15 cellular contexts compared by ENCODE assay signal in genomic region chr14:104435147-104436046, GRCh38.
DNase-seq lines count a peak whose midpoint lies in the region; ATAC-seq and TF ChIP-seq lines count a peak whose summit lies in the region.
"Had no signal": no experiment of that assay in that cellular context is flagged by ENCODE, and none has a peak within 500 bp of the region (broad histone marks: within the 10 kb centered on the region; RNA-seq: fewer than 3 reads in every experiment).

No MANE protein-coding gene starts in this region.

- H3K36me3 Mint-ChIP-seq in CD14-positive monocyte (no peaks in the 10 kb centered on the region), H9 (ENCODE audit: insufficient read depth in 1 of 3, low read depth in 3 of 3) (no peaks in the 10 kb centered on the region)
- H3K36me3 Mint-ChIP-seq: brain; stimulated activated effector memory CD8-positive, alpha-beta T cell treated with anti-CD3 and anti-CD28 coated beads, Interleukin-12 subunit alpha, Interleukin-12 subunit beta, amount 100 ng/mL, for 72 hours had no signal

- no peak overlapping the region for H4K8ac ChIP-seq in H9 (replicated peaks; ENCODE audit: insufficient read length, low read depth, low read length)

- H3T11ph ChIP-seq in H9 (ENCODE audit: low read length), result no peak overlapping the region

- no peaks in the 10 kb centered on the region for H3K27me3 ChIP-seq in H9 (ENCODE audit: insufficient read depth, low read length)
- H3K27me3 ChIP-seq in heart right ventricle, result no peaks in the 10 kb centered on the region
- H3K27me3 ChIP-seq in psoas muscle (ENCODE audit: insufficient read depth in 3 of 3, low read length in 2 of 3), result peaks cover 0 to 5% (median 4%) of the 10 kb centered on the region in 3 donors
- H3K27me3 ChIP-seq in uterus, result no peaks in the 10 kb centered on the region
- H3K27me3 ChIP-seq: right lobe of liver had no signal

- H4K91ac ChIP-seq in H9 (ENCODE audit: insufficient read length, low read depth, low read length), result no peak overlapping the region

- no peak for TF ChIP-seq POLR2A in uterus (IDR thresholded peaks at IDR 0.05)
- TF ChIP-seq POLR2A in erythroblast (IDR thresholded peaks at IDR 0.05; ENCODE audit: low read length), result no peak

- no peaks in the 10 kb centered on the region for H3K79me2 ChIP-seq in H9 (ENCODE audit: insufficient read depth, low read length)

- no peaks in the 10 kb centered on the region for H3K4me1 ChIP-seq in H9 (ENCODE audit: insufficient read depth, low read length)
- peaks cover 7 to 26% (median 17%) of the 10 kb centered on the region in 9 donors for H3K4me1 ChIP-seq in heart right ventricle
- H3K4me1 ChIP-seq in psoas muscle, result peaks cover 6% of the 10 kb centered on the region
- peaks cover 0 to 7% of the 10 kb centered on the region in 2 donors for H3K4me1 ChIP-seq in uterus
- H3K4me1 ChIP-seq: right lobe of liver had no signal

- no peak overlapping the region for H2BK12ac ChIP-seq in H9 (ENCODE audit: insufficient read length, low read depth, low read length)

- H3K9me3 Mint-ChIP-seq in CD14-positive monocyte, result peaks cover 0 to 2% (median 0%) of the 10 kb centered on the region in 7 donors
- no peaks in the 10 kb centered on the region; a peak in 1 of 5 replicates for H3K9me3 Mint-ChIP-seq in H9
- H3K9me3 Mint-ChIP-seq: stimulated activated effector memory CD8-positive, alpha-beta T cell treated with anti-CD3 and anti-CD28 coated beads, Interleukin-12 subunit alpha, Interleukin-12 subunit beta, amount 100 ng/mL, for 72 hours had no signal

- H3K79me1 ChIP-seq in H9 (ENCODE audit: insufficient read depth, low read depth, low read length, poor library complexity, severe bottlenecking), result no peaks in the 10 kb centered on the region

- H4K5ac ChIP-seq in H9 (ENCODE audit: insufficient read length, low read depth, low read length), result no peak overlapping the region

- no CpG with 5 or more reads among the region's 20 CpGs for WGBS in H9 (ENCODE audit: extremely low coverage, insufficient read length, low lambda C conversion rate)
- WGBS in heart right ventricle, 2 donors, result 87 to 89% methylated on average over 18 to 20 of the region's 20 CpGs
- 83 to 84% (median 84%) methylated on average over 20 of the region's 20 CpGs for WGBS in psoas muscle, 3 donors

- TF ChIP-seq CTCF in CD14-positive monocyte (IDR thresholded peaks at IDR 0.05) (no peak), H9 (conservative IDR thresholded peaks at IDR 0.05) (no peak), heart right ventricle (IDR thresholded peaks at IDR 0.05) (no peak), psoas muscle (IDR thresholded peaks at IDR 0.05) (no peak), uterus (IDR thresholded peaks at IDR 0.05) (no peak)

- ATAC-seq in heart right ventricle, result peak in 2 of 8 donors; percentile 2 to 8
- peak in 1 of 4 donors; percentile 9 for ATAC-seq in psoas muscle
- ATAC-seq in HG02678 (IDR thresholded peaks at IDR 0.05; ENCODE audit: unreplicated experiment), result no peak

- no peak overlapping the region for H2BK5ac ChIP-seq in H9 (ENCODE audit: insufficient read length, low read length)

- peak; percentile 38 for DNase-seq in CD14-positive monocyte (ENCODE audit: low spot score)
- DNase-seq in H9, result peak; percentile 18
- DNase-seq in heart right ventricle, result no peak
- peak in 1 of 2 donors; percentile 45 for DNase-seq in psoas muscle
- no peak for DNase-seq in uterus
- no peak for DNase-seq in erythroblast (lab: John Stamatoyannopoulos, UW)
- no peak for DNase-seq in NCI-H510A (lab: John Stamatoyannopoulos, UW)
- DNase-seq: activated gamma-delta T cell, NCI-H1417 treated with DMSO at 0.1 percent for 48 hours had no signal

- H3K9me3 ChIP-seq in H9 (ENCODE audit: control insufficient read depth, low read depth, low read length), result no peaks in the 10 kb centered on the region
- H3K9me3 ChIP-seq in heart right ventricle, result peaks cover 0 to 10% (median 0%) of the 10 kb centered on the region in 11 donors
- no peaks in the 10 kb centered on the region for H3K9me3 ChIP-seq in psoas muscle
- H3K9me3 ChIP-seq in uterus, result no peaks in the 10 kb centered on the region
- H3K9me3 ChIP-seq: right lobe of liver had no signal

- H3K14ac ChIP-seq in H9 (ENCODE audit: insufficient read depth, low read length), result no peak overlapping the region; the same call in 1 of the 2 replicates

- H3K27ac ChIP-seq in H9 (ENCODE audit: insufficient read length, low read depth, low read length) (no peak overlapping the region), heart right ventricle (peak overlapping the region in 8 of 10 donors; percentile 67 to 87 (median 76)), psoas muscle (no peak overlapping the region), uterus (no peak overlapping the region)
- H3K27ac ChIP-seq: KMS-11 had no signal

- H3K23ac ChIP-seq in H9 (ENCODE audit: insufficient read length, low read depth, low read length), result no peak overlapping the region

- no peaks in the 10 kb centered on the region for H3K36me3 ChIP-seq in heart right ventricle
- no peaks in the 10 kb centered on the region for H3K36me3 ChIP-seq in psoas muscle (ENCODE audit: insufficient read depth in 1 of 2, low read depth in 1 of 2)
- no peaks in the 10 kb centered on the region for H3K36me3 ChIP-seq in uterus
- H3K36me3 ChIP-seq: right lobe of liver had no signal

- H3K23me2 ChIP-seq in H9 (ENCODE audit: insufficient read length, low read depth, low read length, poor library complexity, severe bottlenecking), result no peaks in the 10 kb centered on the region

- H3K27me3 Mint-ChIP-seq in CD14-positive monocyte (ENCODE audit: low read depth in 3 of 3) (peaks cover 0 to 5% (median 2%) of the 10 kb centered on the region in 3 donors), H9 (ENCODE audit: low read depth) (peaks cover 7% of the 10 kb centered on the region; the same call in 1 of the 2 replicates)

- H2AK5ac ChIP-seq in H9 (ENCODE audit: insufficient read length, low read length), result no peak overlapping the region

- no peak overlapping the region for H2BK120ac ChIP-seq in H9 (ENCODE audit: low read depth, low read length, poor library complexity, severe bottlenecking)

- peak overlapping the region in 7 of 10 donors; percentile 28 to 46 (median 42) for H3K4me3 ChIP-seq in heart right ventricle
- H3K4me3 ChIP-seq in psoas muscle, result peak overlapping the region; percentile 49
- H3K4me3 ChIP-seq in uterus, result no peak overlapping the region
- H3K4me3 ChIP-seq: right lobe of liver had no signal

- H4K20me1 ChIP-seq in H9 (ENCODE audit: control insufficient read depth, insufficient read depth, insufficient read length), result no peaks in the 10 kb centered on the region

- H3K4me2 ChIP-seq in H9 (ENCODE audit: insufficient read depth, insufficient read length, low read length), result no peak overlapping the region
- H3K4me2 ChIP-seq: KMS-11 had no signal

- H3K4me3 Mint-ChIP-seq in CD14-positive monocyte (peak overlapping the region in 1 of 2 donors; percentile 68), H9 (no peak overlapping the region)
- H3K4me3 Mint-ChIP-seq: brain; nephron; stimulated activated effector memory CD8-positive, alpha-beta T cell treated with anti-CD3 and anti-CD28 coated beads, Interleukin-12 subunit alpha, Interleukin-12 subunit beta, amount 100 ng/mL, for 72 hours had no signal

- H3K18ac ChIP-seq in H9 (ENCODE audit: insufficient read length, low read depth, low read length), result no peak overlapping the region

- intact Hi-C loops in CD14-positive monocyte (cut with micrococcal nuclease) (no loop called here), heart right ventricle (cut with DNase I) (loop anchor here in 2 of 10 donors (2.0 to 5.0 kb wide), 2 partner anchors 41 to 298 kb away; partner anchors contain the start of gene KIF26A (in 1 of the 2)), psoas muscle (cut with DNase I) (no loop called here), uterus (cut with DNase I; ENCODE audit: low total_unique reads) (no loop called here)

- H3K27ac Mint-ChIP-seq in CD14-positive monocyte (no peak overlapping the region), H9 (peak overlapping the region in 1 of 3 experiments; percentile 31; a peak in 1 of 7 replicates)
- H3K27ac Mint-ChIP-seq: nephron; stimulated activated effector memory CD8-positive, alpha-beta T cell treated with anti-CD3 and anti-CD28 coated beads, Interleukin-12 subunit alpha, Interleukin-12 subunit beta, amount 100 ng/mL, for 72 hours had no signal

- H2BK20ac ChIP-seq in H9 (ENCODE audit: low read depth, low read length, poor library complexity, severe bottlenecking), result no peak overlapping the region

- H3K9ac ChIP-seq in H9 (ENCODE audit: extremely low read depth, insufficient read length, low read length), result no peak overlapping the region
- H3K9ac ChIP-seq: KMS-11 had no signal

- no peak overlapping the region for H2AFZ ChIP-seq in H9 (ENCODE audit: low read length)

- H2BK15ac ChIP-seq in H9 (ENCODE audit: low read depth, low read length), result no peak overlapping the region

- H3K56ac ChIP-seq in H9 (ENCODE audit: insufficient read length, low read depth, low read length), result no peak overlapping the region

- no peak overlapping the region for H3K4ac ChIP-seq in H9 (ENCODE audit: low read depth, low read length)

- peaks cover 4% of the 10 kb centered on the region for H3K4me1 Mint-ChIP-seq in CD14-positive monocyte
- H3K4me1 Mint-ChIP-seq in H9, result peaks cover 6 to 11% of the 10 kb centered on the region in 2 experiments; a peak in 3 of 4 replicates
- H3K4me1 Mint-ChIP-seq: nephron; stimulated activated effector memory CD8-positive, alpha-beta T cell treated with anti-CD3 and anti-CD28 coated beads, Interleukin-12 subunit alpha, Interleukin-12 subunit beta, amount 100 ng/mL, for 72 hours had no signal

Comparison
In these comparisons a context has a peak if more than half of its experiments do, and no peak if none do; other contexts are left out.
1. DNase-seq: peak in CD14-positive monocyte (single experiment) and H9 (single experiment); none in heart right ventricle (0 of 2), uterus (0 of 2), erythroblast (0 of 2) and NCI-H510A (single experiment).
2. H3K27ac ChIP-seq: peak in heart right ventricle (8 of 10); none in H9 (single experiment), psoas muscle (single experiment) and uterus (0 of 2).
3. H3K4me3 ChIP-seq: peak in heart right ventricle (7 of 10) and psoas muscle (single experiment); none in uterus (0 of 2).